ENCODE assay signal across 11 cellular contexts in genomic region chr12:53985900-53986685, GRCh38. TPM values are rescaled to one million over a fixed set of nuclear protein-coding genes. Genes with fewer than 3 reads are reported as not detected.
DNase-seq lines count a peak whose midpoint lies in the region; ATAC-seq and TF ChIP-seq lines count a peak whose summit lies in the region.
"Had no signal": no experiment of that assay in that cellular context is flagged by ENCODE, and none has a peak within 500 bp of the region (broad histone marks: within the 10 kb centered on the region; RNA-seq: fewer than 3 reads in every experiment).

No MANE protein-coding gene starts in this region.

- peak overlapping the region; percentile 14; the same call in 1 of the 2 replicates for H3K4me2 ChIP-seq in OCI-LY7 (ENCODE audit: low read length)

- no peak overlapping the region for H2AFZ ChIP-seq in OCI-LY7 (ENCODE audit: low read length)

- no peaks in the 10 kb centered on the region for H3K9me2 ChIP-seq in OCI-LY7 (ENCODE audit: insufficient read depth, low read length)

- TF ChIP-seq POLR2A in gastrocnemius medialis (IDR thresholded peaks at IDR 0.05), result peak; percentile 76 to 90

- intact Hi-C loops in OCI-LY7 (cut with micrococcal nuclease; ENCODE audit: unreplicated experiment), result loop anchor here (10.0 kb wide), 2 partner anchors 191 to 281 kb away; no protein-coding TSS in a partner anchor
- intact Hi-C loops in gastrocnemius medialis (cut with DNase I; ENCODE audit: low total_unique reads), result loop anchor here (2.0 to 5.0 kb wide), 3 partner anchors 33 to 373 kb away; partner anchors contain the start of genes CBX5 and HNRNPA1

- H3K27me3 ChIP-seq in gastrocnemius medialis, result peaks cover 0 to 28% (median 0%) of the 10 kb centered on the region in 3 donors

- BruUV-seq in OCI-LY7 (replicated peaks; lab: Mats Ljungman, UMichigan), result no TSS peak

- CTCF ChIA-PET in GM10248 (lab: Yijun Ruan, JAX), result interaction anchor here (1.1 to 5.6 kb wide), 13 partner anchors 11 to 235 kb away, joined by 3 to 74 read pairs (median 9); partner anchors contain the start of gene HOXC8
- CTCF ChIA-PET in OCI-LY7 (lab: Charles Lee; ENCODE audit: unreplicated experiment), result interaction anchor here (0.6 kb wide), 1 partner anchor 222 kb away, joined by 3 read pairs; no protein-coding TSS in a partner anchor

- no peak overlapping the region for H3K27ac ChIP-seq in OCI-LY7 (ENCODE audit: low read depth, low read length, poor library complexity, severe bottlenecking)
- H3K27ac ChIP-seq in gastrocnemius medialis, result peak overlapping the region; percentile 94 to 100 (median 98)
- no peak overlapping the region for H3K27ac ChIP-seq in caudate nucleus (ENCODE audit: low read depth, low read length)

- DNase-seq in GM10248 (ENCODE audit: extremely low spot score) (peak; percentile 47), OCI-LY7 (ENCODE audit: low spot score) (peak; percentile 35), fibroblast of mammary gland (ENCODE audit: low read depth) (no peak), gastrocnemius medialis (peak in 1 of 2 donors; percentile 69), DMS 273 treated with DMSO at 0.1 percent for 48 hours (lab: John Stamatoyannopoulos, UW) (no peak), occipital lobe (lab: John Stamatoyannopoulos, UW) (no peak), caudate nucleus (lab: John Stamatoyannopoulos, UW) (no peak)

- no peaks in the 10 kb centered on the region for H3K79me2 ChIP-seq in OCI-LY7 (ENCODE audit: insufficient read depth, low read depth, low read length)

- H3K9me3 ChIP-seq in OCI-LY7 (ENCODE audit: low read length), result no peaks in the 10 kb centered on the region
- H3K9me3 ChIP-seq in gastrocnemius medialis, result no peaks in the 10 kb centered on the region

- TF ChIP-seq CTCF in GM10248 (IDR thresholded peaks at IDR 0.05; ENCODE audit: control extremely low read depth, extremely low read depth, low read depth, missing control alignments), result no peak
- no peak for TF ChIP-seq CTCF in OCI-LY7 (conservative IDR thresholded peaks at IDR 0.05; ENCODE audit: low read length)
- no peak for TF ChIP-seq CTCF in fibroblast of mammary gland (conservative IDR thresholded peaks at IDR 0.05; ENCODE audit: control insufficient read depth, insufficient read depth, low read depth, low read length)
- TF ChIP-seq CTCF in gastrocnemius medialis (IDR thresholded peaks at IDR 0.05 in 4 of 5, conservative IDR thresholded peaks at IDR 0.05 in 1 of 5), result peak in 2 of 5 experiments; percentile 14 to 19

- in situ Hi-C loops in gastrocnemius medialis (cut with MboI; ENCODE audit: low sequenced_read_pairs in 4 of 4), result loop anchor here (10.0 to 25.0 kb wide), 4 partner anchors 219 to 1726 kb away; partner anchors contain the start of genes GPR84 (in 2 of the 4), BLOC1S1 (in 1 of the 4), ITGA7 (in 1 of the 4) and RDH5 (in 1 of the 4)

- peaks cover 49% of the 10 kb centered on the region for H3K4me1 ChIP-seq in OCI-LY7 (ENCODE audit: insufficient read depth, low read length, poor library complexity, severe bottlenecking)
- H3K4me1 ChIP-seq in gastrocnemius medialis, result peaks cover 37 to 41% of the 10 kb centered on the region in 2 donors

- POLR2A ChIA-PET in GM10248 (lab: Yijun Ruan, JAX), result no interaction called here
- POLR2A ChIA-PET in OCI-LY7 (lab: Charles Lee), result interaction anchor here (0.6 kb wide), 2 partner anchors 9 to 44 kb away, joined by 3 to 6 read pairs; no protein-coding TSS in a partner anchor

- H3K36me3 ChIP-seq in OCI-LY7 (ENCODE audit: insufficient read depth, low read length) (no peaks in the 10 kb centered on the region), gastrocnemius medialis (no peaks in the 10 kb centered on the region)

- ATAC-seq in gastrocnemius medialis (peak; percentile 10 to 16), HG02981 (IDR thresholded peaks at IDR 0.05; ENCODE audit: unreplicated experiment) (no peak)

- H4K20me1 ChIP-seq in OCI-LY7 (ENCODE audit: insufficient read depth, low read length), result no peaks in the 10 kb centered on the region

- H3K4me3 ChIP-seq in OCI-LY7 (ENCODE audit: low read depth, low read length, poor library complexity, severe bottlenecking), result no peak overlapping the region
- H3K4me3 ChIP-seq in fibroblast of mammary gland (ENCODE audit: control insufficient read depth, low read depth, low read length), result peak overlapping the region; percentile 69
- H3K4me3 ChIP-seq in gastrocnemius medialis, result peak overlapping the region; percentile 68 to 85 (median 82)

RNA-seq across cellular contexts. Expression of gene HOXC10, which starts 1.1 kb away (rescaled TPM):
- 0.28 TPM in 1 of 2 replicates, not detected in the other for total RNA-seq in OCI-LY7 (2014; rRNA removed; shearing (Covaris generic))
- total RNA-seq in OCI-LY7 (2022), result 0.25 TPM in 1 of 2 replicates, not detected in the other
- total RNA-seq in gastrocnemius medialis, result 10 to 100 TPM; 23.9 to 48.3 (median 40.3) TPM
- total RNA-seq in occipital lobe, result not detected
- total RNA-seq: fibroblast of lung, pulmonary artery endothelial cell, temporal lobe had no signal

RNA-seq across cellular contexts. Expression of gene HOTAIR, which starts 11.3 kb away (rescaled TPM):
- 0.88 and 1.6 TPM in 2 replicates for total RNA-seq in OCI-LY7 (2014; rRNA removed; shearing (Covaris generic))
- total RNA-seq in OCI-LY7 (2022) (3.6 and 5.3 TPM in 2 replicates), gastrocnemius medialis (under 1 TPM in 3 of 4 donors, not detected in 1; 0.35 to 0.83 (median 0.56) TPM), occipital lobe (not detected)
- total RNA-seq: fibroblast of lung, pulmonary artery endothelial cell, temporal lobe had no signal

RNA-seq across cellular contexts. Expression of gene HOXC11, which starts 13.2 kb away (rescaled TPM):
- 1.4 and 2.3 TPM in 2 replicates for total RNA-seq in OCI-LY7 (2014; rRNA removed; shearing (Covaris generic))
- total RNA-seq in OCI-LY7 (2022), result 2.7 and 3.8 TPM in 2 replicates
- total RNA-seq in gastrocnemius medialis, result 1 to 10 TPM in 1 of 4 donors, under 1 TPM in 3; 0.24 to 1.1 (median 0.44) TPM
- total RNA-seq in occipital lobe, result not detected
- total RNA-seq: fibroblast of lung, pulmonary artery endothelial cell, temporal lobe had no signal

RNA-seq across cellular contexts. Expression of gene HOXC9, which starts 13.9 kb away (rescaled TPM):
- total RNA-seq in OCI-LY7 (2014; rRNA removed; shearing (Covaris generic)), result not detected in 2 replicates
- total RNA-seq in OCI-LY7 (2022), result 0.42 and 0.57 TPM in 2 replicates
- total RNA-seq in gastrocnemius medialis, result 10 to 100 TPM; 13.6 to 37.7 (median 26.3) TPM
- total RNA-seq in occipital lobe, result not detected
- total RNA-seq: fibroblast of lung, pulmonary artery endothelial cell, temporal lobe had no signal

RNA-seq across cellular contexts. Expression of gene HOXC8, which starts 22.7 kb away (rescaled TPM):
- not detected in 2 replicates for total RNA-seq in OCI-LY7 (2014; rRNA removed; shearing (Covaris generic))
- total RNA-seq in OCI-LY7 (2022) (not detected in 2 replicates), gastrocnemius medialis (1 to 10 TPM; 3.3 to 4.9 (median 3.8) TPM), occipital lobe (not detected)
- total RNA-seq: fibroblast of lung, pulmonary artery endothelial cell, temporal lobe had no signal

Comparison
In these comparisons a context has a peak if more than half of its experiments do, and no peak if none do; other contexts are left out.
1. DNase-seq: peak in GM10248 (single experiment) and OCI-LY7 (single experiment); none in fibroblast of mammary gland (single experiment), DMS 273 treated with DMSO at 0.1 percent for 48 hours (single experiment), occipital lobe (single experiment) and caudate nucleus (0 of 61).
2. H3K27ac ChIP-seq: peak in gastrocnemius medialis (4 of 4); none in OCI-LY7 (single experiment) and caudate nucleus (single experiment).
3. RNA of gene HOXC10, which starts 1.1 kb away (total RNA-seq): 23.9 to 48.3 TPM in gastrocnemius medialis; 0.25 to 0.28 TPM in OCI-LY7 and not detected in occipital lobe (single experiment); every median in the first group is over 10 times any median in the second.